ENCODE assay signal across 16 cellular contexts in genomic region chr15:55915876-55916567, GRCh38.
DNase-seq lines count a peak whose midpoint lies in the region; ATAC-seq, FAIRE-seq and TF ChIP-seq lines count a peak whose summit lies in the region.
"Had no signal": no experiment of that assay in that cellular context is flagged by ENCODE, and none has a peak within 500 bp of the region (broad histone marks: within the 10 kb centered on the region; RNA-seq: fewer than 3 reads in every experiment).

No MANE protein-coding gene starts in this region.

- TF ChIP-seq EP300 in A549 (IDR thresholded peaks at IDR 0.05) = no peak

- H3K4me2 ChIP-seq in A549 (peak overlapping the region; percentile 72), PC-3 (ENCODE audit: low read length) (no peak overlapping the region; the same call in 1 of the 2 replicates)

- no peaks in the 10 kb centered on the region for H3K27me3 Mint-ChIP-seq in HFFc6 (ENCODE audit: insufficient read depth)

- H3K9me3 Mint-ChIP-seq in HFFc6 = no peaks in the 10 kb centered on the region

- peak; percentile 99 for FAIRE-seq in A549 (lab: Jason Lieb, UNC)

- POLR2A ChIA-PET in A549 (lab: Yijun Ruan, JAX) = interaction anchor here (1.2 to 4.1 kb wide), 6 partner anchors 8 to 328 kb away, joined by 3 to 33 read pairs (median 6); no protein-coding TSS in a partner anchor
- POLR2A ChIA-PET in PC-3 (lab: Charles Lee; ENCODE audit: unreplicated experiment) = no interaction called here

- WGBS in A549 (ENCODE audit: missing lambda C conversion rate) = 35% methylated on average over 6 of the region's 6 CpGs

- CTCF ChIA-PET in A549 (lab: Yijun Ruan, JAX) (interaction anchor here (0.6 to 5.9 kb wide), 13 partner anchors 12 to 418 kb away, joined by 3 to 87 read pairs (median 7); partner anchors contain the start of gene NEDD4), PC-3 (lab: Charles Lee) (no interaction called here)

- peak overlapping the region; percentile 47 for H3K4me3 ChIP-seq in A549
- peak overlapping the region; percentile 32 to 54 for H3K4me3 ChIP-seq in cardiac fibroblast (replicated peaks in 1 of 2; ENCODE audit: low read depth in 2 of 2, low read length in 2 of 2)
- peak overlapping the region; percentile 43 to 49 for H3K4me3 ChIP-seq in muscle layer of duodenum (ENCODE audit: low read depth in 1 of 2, low read length in 2 of 2)
- H3K4me3 ChIP-seq in PC-3 (ENCODE audit: low read length) = no peak overlapping the region
- H3K4me3 ChIP-seq: suprapubic skin had no signal

- no peak for TF ChIP-seq RAD21 in A549 (conservative IDR thresholded peaks at IDR 0.05 in 1 of 2, IDR thresholded peaks at IDR 0.05 in 1 of 2)

- no peaks in the 10 kb centered on the region for H3K36me3 ChIP-seq in muscle layer of duodenum (ENCODE audit: control insufficient read depth in 1 of 2, insufficient read depth in 2 of 2, low read length in 2 of 2)
- no peaks in the 10 kb centered on the region for H3K36me3 ChIP-seq in PC-3 (ENCODE audit: low read depth, low read length)
- H3K36me3 ChIP-seq: ascending aorta, suprapubic skin had no signal

- intact Hi-C loops in PC-3 (cut with micrococcal nuclease) = loop anchor here (5.0 kb wide), 3 partner anchors 69 to 331 kb away; partner anchors contain the start of gene NEDD4

- no peak overlapping the region for H2AFZ ChIP-seq in PC-3 (ENCODE audit: low read length)

- TF ChIP-seq CTCF in A549 (IDR thresholded peaks at IDR 0.05) (no peak), HFFc6 (IDR thresholded peaks at IDR 0.05) (no peak), cardiac fibroblast (IDR thresholded peaks at IDR 0.05; ENCODE audit: low read depth, low read length) (no peak), PC-3 (conservative IDR thresholded peaks at IDR 0.05; ENCODE audit: low read depth, low read length) (no peak)

- H4K20me1 ChIP-seq in PC-3 (ENCODE audit: low read length) = no peaks in the 10 kb centered on the region

- no peaks in the 10 kb centered on the region for H3K79me2 ChIP-seq in PC-3 (ENCODE audit: low read length)

- peak overlapping the region; percentile 59 for H3K27ac Mint-ChIP-seq in HFFc6

- H3K4me1 ChIP-seq in A549 (peaks cover 20% of the 10 kb centered on the region), muscle layer of duodenum (ENCODE audit: control insufficient read depth in 1 of 2, insufficient read depth in 2 of 2, low read length in 2 of 2) (peaks cover 0 to 11% of the 10 kb centered on the region in 2 donors), PC-3 (ENCODE audit: insufficient read depth, low read length) (peaks cover 36% of the 10 kb centered on the region)
- H3K4me1 ChIP-seq: ascending aorta, suprapubic skin had no signal

- DNase-seq in A549 (ENCODE audit: low read depth in 1 of 2, low spot score in 1 of 2) = no peak
- peak; percentile 28 for DNase-seq in HFFc6
- DNase-seq in cardiac fibroblast (ENCODE audit: low read depth in 2 of 2) = peak; percentile 45 to 68
- no peak for DNase-seq in RKO (ENCODE audit: low spot score)
- DNase-seq in NCI-H446 treated with DMSO at 0.1 percent for 48 hours (lab: John Stamatoyannopoulos, UW) = no peak
- no peak for DNase-seq in PC-3
- DNase-seq: ACHN; activated CD4-positive, alpha-beta T cell treated with anti-CD3 and anti-CD28 coated beads, Interleukin-2, amount 50 U/mL, for 4 hours; DMS53; NCI-H1436; RPMI8226; T-helper 9 cell had no signal

- H3K36me3 Mint-ChIP-seq in HFFc6 (ENCODE audit: low read depth) = peaks cover 16% of the 10 kb centered on the region

- H3K4me1 Mint-ChIP-seq in HFFc6 (ENCODE audit: low read depth) = peaks cover 57% of the 10 kb centered on the region

- no peaks in the 10 kb centered on the region for H3K9me2 ChIP-seq in PC-3 (replicated peaks; ENCODE audit: low read length)

- no peaks in the 10 kb centered on the region for H3K9me3 ChIP-seq in A549
- H3K9me3 ChIP-seq in muscle layer of duodenum (ENCODE audit: control insufficient read depth in 1 of 2, low read length in 2 of 2) = no peaks in the 10 kb centered on the region
- no peaks in the 10 kb centered on the region for H3K9me3 ChIP-seq in PC-3 (ENCODE audit: low read length)
- H3K9me3 ChIP-seq: ascending aorta, suprapubic skin had no signal

- H3F3A ChIP-seq in PC-3 (ENCODE audit: low read length, unreplicated experiment) = no peaks in the 10 kb centered on the region

- H3K27ac ChIP-seq in A549 (peak overlapping the region; percentile 74 to 81), muscle layer of duodenum (ENCODE audit: low read length) (peak overlapping the region; percentile 68), PC-3 (ENCODE audit: low read length) (no peak overlapping the region)
- H3K27ac ChIP-seq: suprapubic skin had no signal

- no peak overlapping the region for H3K9ac ChIP-seq in PC-3 (ENCODE audit: low read length)

- no TSS peak for BruUV-seq in PC-3 (replicated peaks; lab: Mats Ljungman, UMichigan)

- no peak for TF ChIP-seq POLR2A in A549 (IDR thresholded peaks at IDR 0.05; ENCODE audit: low read length)

- ATAC-seq in A549 (peak; percentile 59 to 65), HG03469 (IDR thresholded peaks at IDR 0.05; ENCODE audit: unreplicated experiment) (no peak), PC-3 (no peak)

- H3K27me3 ChIP-seq in muscle layer of duodenum (ENCODE audit: low read depth, low read length) = no peaks in the 10 kb centered on the region
- no peaks in the 10 kb centered on the region for H3K27me3 ChIP-seq in PC-3 (ENCODE audit: low read length)
- H3K27me3 ChIP-seq: ascending aorta, suprapubic skin had no signal

- peak overlapping the region; percentile 87 for H3K4me3 Mint-ChIP-seq in HFFc6

TF ChIP-seq in A549, 52 proteins besides CTCF, POLR2A, EP300 and RAD21:
- TF ChIP-seq JUNB (IDR thresholded peaks at IDR 0.05) = 0 out of 2 replicates have a peak, but pooled peaks have one; percentile 8
- no peak for TF ChIP-seq KDM5A (IDR thresholded peaks at IDR 0.05)
- 0 out of 2 replicates have a peak, but pooled peaks have one; percentile 51 for TF ChIP-seq RARB (CRISPR knock-in tag; IDR thresholded peaks at IDR 0.05)
- no peak for TF ChIP-seq FOSL2 (IDR thresholded peaks at IDR 0.05)
- TF ChIP-seq FOSL2 (CRISPR knock-in tag; IDR thresholded peaks at IDR 0.05) = 0 out of 2 replicates have a peak, but pooled peaks have one; percentile 7
TF ChIP-seq in A549: peak in this region for 3.

Comparison
In these comparisons a context has a peak if more than half of its experiments do, and no peak if none do; other contexts are left out.
1. ATAC-seq: peak in A549 (2 of 2); none in HG03469 (single experiment) and PC-3 (single experiment).
2. DNase-seq: peak in HFFc6 (single experiment) and cardiac fibroblast (2 of 2); none in A549 (0 of 2), RKO (single experiment), NCI-H446 treated with DMSO at 0.1 percent for 48 hours (single experiment) and PC-3 (single experiment).